1 cellular context compared by ENCODE assay signal in genomic region chr14:69567563-69567962, GRCh38.
TF ChIP-seq lines count a peak whose summit lies in the region.

No MANE protein-coding gene starts in this region.

TF ChIP-seq in SK-N-SH treated with all-trans-retinoic acid at 6 μM for 48 hours, 23 proteins besides CTCF, POLR2A, EP300 and RAD21 (continued from another document):
- TF ChIP-seq, protein P1, sequence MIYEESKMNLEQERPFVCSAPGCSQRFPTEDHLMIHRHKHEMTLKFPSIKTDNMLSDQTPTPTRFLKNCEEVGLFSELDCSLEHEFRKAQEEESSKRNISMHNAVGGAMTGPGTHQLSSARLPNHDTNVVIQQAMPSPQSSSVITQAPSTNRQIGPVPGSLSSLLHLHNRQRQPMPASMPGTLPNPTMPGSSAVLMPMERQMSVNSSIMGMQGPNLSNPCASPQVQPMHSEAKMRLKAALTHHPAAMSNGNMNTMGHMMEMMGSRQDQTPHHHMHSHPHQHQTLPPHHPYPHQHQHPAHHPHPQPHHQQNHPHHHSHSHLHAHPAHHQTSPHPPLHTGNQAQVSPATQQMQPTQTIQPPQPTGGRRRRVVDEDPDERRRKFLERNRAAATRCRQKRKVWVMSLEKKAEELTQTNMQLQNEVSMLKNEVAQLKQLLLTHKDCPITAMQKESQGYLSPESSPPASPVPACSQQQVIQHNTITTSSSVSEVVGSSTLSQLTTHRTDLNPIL (CRISPR knock-in tag; IDR thresholded peaks at IDR 0.05; ENCODE audit: low read depth): no peak
